ENCODE assay signal across 1 cellular context in the genomic region with DNA sequence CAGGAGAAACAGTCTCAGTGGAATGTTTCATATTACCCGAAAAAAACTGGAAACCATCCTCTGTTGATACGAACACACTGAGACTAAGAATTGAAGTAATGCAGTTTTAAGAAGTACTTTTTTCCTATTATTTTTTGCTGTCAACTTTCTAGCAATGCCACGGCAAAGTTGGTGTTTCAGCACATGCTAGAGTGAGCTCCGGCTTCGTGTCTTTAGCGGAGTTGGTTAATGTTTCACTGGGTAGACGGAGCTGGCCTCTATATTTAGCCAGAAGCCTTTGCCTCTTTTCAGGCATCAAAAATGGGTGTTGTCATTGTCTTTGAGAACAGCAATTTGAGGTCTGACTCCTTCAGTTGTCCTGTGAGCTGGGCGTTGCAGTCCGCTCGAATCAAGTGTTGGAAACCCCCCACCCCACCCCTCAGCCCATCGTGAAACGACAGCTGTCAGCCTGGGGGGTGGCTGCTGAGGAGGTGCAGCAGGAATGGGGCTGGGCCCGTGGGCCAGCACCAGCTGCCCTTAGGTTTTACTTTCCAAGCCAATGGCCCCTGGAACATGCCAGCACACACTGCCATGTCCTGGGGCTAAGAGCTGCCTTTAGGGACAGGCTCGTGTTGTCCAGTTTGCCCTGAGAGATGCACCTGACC. TPM values are rescaled to one million over a fixed set of nuclear protein-coding genes. Genes with fewer than 3 reads are reported as not detected.
"Had no signal": no experiment of that assay in that cellular context is flagged by ENCODE, and none has a peak within 500 bp of the region (broad histone marks: within the 10 kb centered on the region; RNA-seq: fewer than 3 reads in every experiment).

No MANE protein-coding gene starts in this region.

RNA-seq across cellular contexts. Expression of a gene that starts 56.5 kb away (rescaled TPM):
- polyA plus RNA-seq: naive thymus-derived CD4-positive, alpha-beta T cell had no signal
